17 cellular contexts compared by ENCODE assay signal in genomic region chr11:66116576-66117361, GRCh38. TPM values are rescaled to one million over a fixed set of nuclear protein-coding genes. Genes with fewer than 3 reads are reported as not detected.
DNase-seq lines count a peak whose midpoint lies in the region; ATAC-seq and TF ChIP-seq lines count a peak whose summit lies in the region.
"Had no signal": no experiment of that assay in that cellular context is flagged by ENCODE, and none has a peak within 500 bp of the region (broad histone marks: within the 10 kb centered on the region; RNA-seq: fewer than 3 reads in every experiment).

No MANE protein-coding gene starts in this region.

- no peak overlapping the region for H3K18ac ChIP-seq in mesendoderm (ENCODE audit: low read length)

- DNase-seq in A673 (ENCODE audit: low spot score) (no peak), mesendoderm (no peak), NCI-H82 (lab: John Stamatoyannopoulos, UW) (no peak), A172 (ENCODE audit: low spot score) (no peak), NCI-H446 treated with DMSO at 0.1 percent for 48 hours (lab: John Stamatoyannopoulos, UW) (no peak), GF-D8 (lab: John Stamatoyannopoulos, UW) (no peak)
- DNase-seq in activated CD8-positive, alpha-beta T cell treated with anti-CD3 and anti-CD28 coated beads for 36 hours = peak; percentile 39
- DNase-seq: C1 segment of cervical spinal cord; effector CD4-positive, alpha-beta T cell; gastrocnemius medialis; islet precursor cell; MV-4-11; NCI-H2227 treated with DMSO at 0.1 percent for 48 hours; stimulated activated CD4-positive, alpha-beta T cell treated with anti-CD3 and anti-CD28 coated beads, Interleukin-4, amount 100 ng/mL, for 24 hours had no signal

- no peak overlapping the region for H3K23ac ChIP-seq in mesendoderm (ENCODE audit: low read length)

- TF ChIP-seq CTCF in A673 (conservative IDR thresholded peaks at IDR 0.05; ENCODE audit: low read depth, low read length) = no peak
- no peak for TF ChIP-seq CTCF in DOHH2 (IDR thresholded peaks at IDR 0.05; ENCODE audit: low read depth, low read length, poor library complexity, severe bottlenecking)
- TF ChIP-seq CTCF in activated CD8-positive, alpha-beta T cell treated with anti-CD3 and anti-CD28 coated beads for 36 hours (IDR thresholded peaks at IDR 0.05) = no peak

- H3K4me3 ChIP-seq in A673 (ENCODE audit: low read depth, low read length, poor library complexity, severe bottlenecking) (no peak overlapping the region), DOHH2 (ENCODE audit: low read length) (peak overlapping the region; percentile 62), mesendoderm (ENCODE audit: low read length) (no peak overlapping the region)
- H3K4me3 ChIP-seq: gastrocnemius medialis, HAP-1 had no signal

- H2BK120ac ChIP-seq in mesendoderm (ENCODE audit: low read depth, low read length) = no peak overlapping the region

- H3K27ac ChIP-seq in A673 (ENCODE audit: low read depth, low read length, poor library complexity, severe bottlenecking) (peak overlapping the region; percentile 72), DOHH2 (ENCODE audit: low read depth, low read length) (peak overlapping the region; percentile 82), mesendoderm (ENCODE audit: low read depth, low read length) (no peak overlapping the region)
- H3K27ac ChIP-seq: gastrocnemius medialis had no signal

- no peaks in the 10 kb centered on the region for H3K27me3 ChIP-seq in A673 (replicated peaks; ENCODE audit: insufficient read depth, low read depth, low read length, poor library complexity)
- H3K27me3 ChIP-seq in DOHH2 (ENCODE audit: control insufficient read depth, low read length) = no peaks in the 10 kb centered on the region
- no peaks in the 10 kb centered on the region for H3K27me3 ChIP-seq in mesendoderm (ENCODE audit: insufficient read depth, low read length, poor library complexity)
- H3K27me3 ChIP-seq: gastrocnemius medialis had no signal

- H3K27me3 Mint-ChIP-seq in activated CD8-positive, alpha-beta T cell treated with anti-CD3 and anti-CD28 coated beads for 36 hours = no peaks in the 10 kb centered on the region
- H3K27me3 Mint-ChIP-seq: brain had no signal

- H3F3A ChIP-seq in DOHH2 (ENCODE audit: control insufficient read depth, insufficient read depth) = peaks cover 36% of the 10 kb centered on the region

- H2BK15ac ChIP-seq in mesendoderm (replicated peaks; ENCODE audit: low read depth) = no peak overlapping the region

- intact Hi-C loops in A673 (cut with micrococcal nuclease; ENCODE audit: unreplicated experiment) = loop anchor here (5.0 kb wide), 1 partner anchor 44 kb away; the partner anchor contains the start of gene PACS1
- intact Hi-C loops in activated CD8-positive, alpha-beta T cell treated with anti-CD3 and anti-CD28 coated beads for 36 hours (cut with micrococcal nuclease) = no loop called here

- H3K9me2 ChIP-seq in DOHH2 (replicated peaks; ENCODE audit: control insufficient read depth, low read length) = no peaks in the 10 kb centered on the region

- no CpG with 5 or more reads among the region's 7 CpGs for WGBS in mesendoderm (ENCODE audit: extremely low coverage, insufficient coverage, low lambda C conversion rate)

- peaks cover 3% of the 10 kb centered on the region for H3K79me1 ChIP-seq in mesendoderm (ENCODE audit: low read length)

- H3K79me2 ChIP-seq in DOHH2 (ENCODE audit: control insufficient read depth, low read length) (peaks cover 96% of the 10 kb centered on the region), mesendoderm (ENCODE audit: control insufficient read depth, insufficient read depth, low read length) (peaks cover 3% of the 10 kb centered on the region)

- H3K27ac Mint-ChIP-seq in activated CD8-positive, alpha-beta T cell treated with anti-CD3 and anti-CD28 coated beads for 36 hours = peak overlapping the region; percentile 91

- POLR2A ChIA-PET in A673 (lab: Charles Lee; ENCODE audit: low non-redundant PET) = interaction anchor here (0.7 kb wide), 1 partner anchor 762 kb away, joined by 16 read pairs; no protein-coding TSS in a partner anchor
- POLR2A ChIA-PET in activated CD8-positive, alpha-beta T cell treated with anti-CD3 and anti-CD28 coated beads for 36 hours (lab: Charles Lee) = interaction anchor here (0.6 to 1.9 kb wide), 7 partner anchors 8 to 227 kb away, joined by 3 to 8 read pairs (median 4); partner anchors contain the start of gene CCDC85B

- H2AK5ac ChIP-seq in mesendoderm (ENCODE audit: low read length) = no peak overlapping the region

- peak; percentile 28 for ATAC-seq in activated CD8-positive, alpha-beta T cell treated with anti-CD3 and anti-CD28 coated beads for 36 hours
- ATAC-seq: gastrocnemius medialis had no signal

- H2BK5ac ChIP-seq in mesendoderm (ENCODE audit: low read length) = no peak overlapping the region

- H3K4me2 ChIP-seq in DOHH2 (ENCODE audit: low read length) (peak overlapping the region; percentile 77), mesendoderm (ENCODE audit: low read length) (no peak overlapping the region)

- CTCF ChIA-PET in A673 (lab: Charles Lee) = no interaction called here
- CTCF ChIA-PET in activated CD8-positive, alpha-beta T cell treated with anti-CD3 and anti-CD28 coated beads for 36 hours (lab: Charles Lee) = interaction anchor here (1.6 to 2.3 kb wide), 5 partner anchors 10 to 72 kb away, joined by 4 to 19 read pairs (median 7); no protein-coding TSS in a partner anchor

- no TSS peak for BruUV-seq in A673 (replicated peaks; lab: Mats Ljungman, UMichigan)

- no peak overlapping the region for H3K56ac ChIP-seq in mesendoderm (ENCODE audit: low read length)

- peak overlapping the region; percentile 69 for H3K4me3 Mint-ChIP-seq in activated CD8-positive, alpha-beta T cell treated with anti-CD3 and anti-CD28 coated beads for 36 hours
- H3K4me3 Mint-ChIP-seq: brain had no signal

- H3K36me3 Mint-ChIP-seq in activated CD8-positive, alpha-beta T cell treated with anti-CD3 and anti-CD28 coated beads for 36 hours (ENCODE audit: low read depth) = peaks cover 3% of the 10 kb centered on the region
- H3K36me3 Mint-ChIP-seq: brain had no signal

- peaks cover 92% of the 10 kb centered on the region for H3K4me1 Mint-ChIP-seq in activated CD8-positive, alpha-beta T cell treated with anti-CD3 and anti-CD28 coated beads for 36 hours (ENCODE audit: low read depth)

- no peaks in the 10 kb centered on the region for H3K9me3 ChIP-seq in A673 (ENCODE audit: low read depth, low read length, poor library complexity, severe bottlenecking)
- H3K9me3 ChIP-seq in DOHH2 (ENCODE audit: control insufficient read depth, insufficient read depth, low read length) = no peaks in the 10 kb centered on the region
- H3K9me3 ChIP-seq: gastrocnemius medialis, HAP-1 had no signal

- H3K9me3 Mint-ChIP-seq in activated CD8-positive, alpha-beta T cell treated with anti-CD3 and anti-CD28 coated beads for 36 hours = no peaks in the 10 kb centered on the region
- H3K9me3 Mint-ChIP-seq: brain had no signal

- peak overlapping the region; percentile 23 for H3K4ac ChIP-seq in mesendoderm (ENCODE audit: low read depth, low read length)

- peaks cover 89% of the 10 kb centered on the region for H3K4me1 ChIP-seq in A673 (ENCODE audit: insufficient read depth, low read length, poor library complexity, severe bottlenecking)
- peaks cover 94% of the 10 kb centered on the region for H3K4me1 ChIP-seq in DOHH2 (ENCODE audit: control insufficient read depth, low read length)
- H3K4me1 ChIP-seq in mesendoderm (ENCODE audit: control insufficient read depth, low read depth, low read length) = peaks cover 24% of the 10 kb centered on the region

- H4K5ac ChIP-seq in mesendoderm (ENCODE audit: low read length) = no peak overlapping the region

- no peaks in the 10 kb centered on the region for H3K36me3 ChIP-seq in A673 (ENCODE audit: insufficient read depth, low read length, poor library complexity, severe bottlenecking)
- no peaks in the 10 kb centered on the region for H3K36me3 ChIP-seq in DOHH2 (ENCODE audit: control insufficient read depth, low read length)
- no peaks in the 10 kb centered on the region for H3K36me3 ChIP-seq in mesendoderm (ENCODE audit: control insufficient read depth, insufficient read depth, low read length)
- H3K36me3 ChIP-seq: gastrocnemius medialis, HAP-1 had no signal

- no peak overlapping the region for H4K8ac ChIP-seq in mesendoderm (ENCODE audit: low read depth, low read length)

- H4K20me1 ChIP-seq in DOHH2 (ENCODE audit: control insufficient read depth, insufficient read depth, low read depth, low read length) = no peaks in the 10 kb centered on the region

- H3K9ac ChIP-seq in mesendoderm (ENCODE audit: low read length) = no peak overlapping the region

RNA-seq across cellular contexts. Expression of gene PACS1, which starts 46.7 kb away (rescaled TPM):
- 75.7 and 79.1 TPM in 2 replicates for total RNA-seq in A673 (2021)
- total RNA-seq in activated CD8-positive, alpha-beta T cell treated with anti-CD3 and anti-CD28 coated beads for 36 hours = 10 to 100 TPM; 76.3 to 78.3 TPM
- 20.2 TPM for polyA plus RNA-seq in mesendoderm (2013, experiment 1 of 2)
- 20.8 TPM for polyA plus RNA-seq in mesendoderm (2013, experiment 2 of 2)
- total RNA-seq in A172 (2014; rRNA removed; shearing (Covaris generic)) = 15.1 and 18.0 TPM in 2 replicates
